ENCODE assay signal across 23 cellular contexts in genomic region chr11:120260616-120261015, GRCh38. TPM values are rescaled to one million over a fixed set of nuclear protein-coding genes. Genes with fewer than 3 reads are reported as not detected.
A peak's percentile ranks its signal among the peaks of the same experiment; 100 is the strongest.
DNase-seq lines count a peak whose midpoint lies in the region; ATAC-seq and TF ChIP-seq lines count a peak whose summit lies in the region.
"Had no signal": no experiment of that assay in that cellular context is flagged by ENCODE, and none has a peak within 500 bp of the region (broad histone marks: within the 10 kb centered on the region; RNA-seq: fewer than 3 reads in every experiment).

No MANE protein-coding gene starts in this region.

- H3K9me3 Mint-ChIP-seq in effector memory CD8-positive, alpha-beta T cell, result no peaks in the 10 kb centered on the region
- H3K9me3 Mint-ChIP-seq: CD4-positive, alpha-beta T cell; CD8-positive, alpha-beta memory T cell; GM23338 had no signal

- WGBS in testis, 2 donors, result 87 to 91% methylated on average over 7 of the region's 7 CpGs

- peaks cover 43 to 74% of the 10 kb centered on the region in 2 donors for H3K27me3 Mint-ChIP-seq in effector memory CD8-positive, alpha-beta T cell

- H3K4me3 Mint-ChIP-seq in effector memory CD8-positive, alpha-beta T cell, result no peak overlapping the region
- H3K4me3 Mint-ChIP-seq: CD14-positive monocyte; CD4-positive, alpha-beta T cell; CD8-positive, alpha-beta memory T cell; GM23338 had no signal

- H3K27ac ChIP-seq in VCaP (peak overlapping the region; percentile 59), foreskin keratinocyte (no peak overlapping the region), testis (no peak overlapping the region)
- H3K27ac ChIP-seq: A549; BLaER1 treated with 17β-estradiol and CSF1 and Interleukin-3, amounts not matched to agents 10 nM and 100 nM had no signal

- no peaks in the 10 kb centered on the region for H3K4me1 Mint-ChIP-seq in effector memory CD8-positive, alpha-beta T cell (ENCODE audit: low read depth in 2 of 2)
- H3K4me1 Mint-ChIP-seq: CD14-positive monocyte; CD8-positive, alpha-beta memory T cell had no signal

- TF ChIP-seq POLR2A in testis (IDR thresholded peaks at IDR 0.05), result no peak

- no peaks in the 10 kb centered on the region for H3K9me3 ChIP-seq in testis
- H3K9me3 ChIP-seq: A549; BE2C; BLaER1 treated with 17β-estradiol and CSF1 and Interleukin-3, amounts not matched to agents 10 nM and 100 nM; HAP-1 had no signal

- no peak overlapping the region for H3K4me3 ChIP-seq in testis
- H3K4me3 ChIP-seq: A549; BLaER1 treated with 17β-estradiol and CSF1 and Interleukin-3, amounts not matched to agents 10 nM and 100 nM; GM12878; GM23338; HAP-1 had no signal

- no peak for DNase-seq in foreskin keratinocyte
- peak; percentile 17 for DNase-seq in posterior vena cava (ENCODE audit: low spot score)
- peak; percentile 26 for DNase-seq in testis
- DNase-seq in NCI-H69 (lab: John Stamatoyannopoulos, UW), result no peak
- no peak for DNase-seq in effector memory CD8-positive, alpha-beta T cell
- no peak for DNase-seq in NCI-H187 treated with DMSO at 0.1 percent for 48 hours (lab: John Stamatoyannopoulos, UW)
- DNase-seq: 8988T; ACHN; AML-193; BE2C; CD4-positive, alpha-beta T cell; CD8-positive, alpha-beta memory T cell; DMS 273 treated with DMSO at 0.1 percent for 48 hours; DMS79; EL; GDM1 had no signal

- peak; percentile 27 for ATAC-seq in foreskin keratinocyte
- no peak for ATAC-seq in effector memory CD8-positive, alpha-beta T cell (replicated peaks)
- ATAC-seq: A549, GM12878, GM23338 had no signal

- no peaks in the 10 kb centered on the region for H3K36me3 Mint-ChIP-seq in effector memory CD8-positive, alpha-beta T cell (ENCODE audit: insufficient read depth)
- H3K36me3 Mint-ChIP-seq: CD14-positive monocyte; CD8-positive, alpha-beta memory T cell had no signal

- intact Hi-C loops in posterior vena cava (cut with DNase I) (no loop called here), testis (cut with DNase I; ENCODE audit: low total_unique reads) (no loop called here)

- TF ChIP-seq CTCF in VCaP (conservative IDR thresholded peaks at IDR 0.05) (no peak), foreskin keratinocyte (conservative IDR thresholded peaks at IDR 0.05) (no peak), testis (IDR thresholded peaks at IDR 0.05) (no peak)

- H3K27me3 ChIP-seq in foreskin keratinocyte (peaks cover 57% of the 10 kb centered on the region), testis (no peaks in the 10 kb centered on the region)
- H3K27me3 ChIP-seq: BE2C had no signal

- H3K27ac Mint-ChIP-seq in effector memory CD8-positive, alpha-beta T cell, result no peak overlapping the region
- H3K27ac Mint-ChIP-seq: CD14-positive monocyte; CD4-positive, alpha-beta T cell; CD8-positive, alpha-beta memory T cell; GM23338 had no signal

- H3K4me1 ChIP-seq in foreskin keratinocyte (no peaks in the 10 kb centered on the region), testis (no peaks in the 10 kb centered on the region)
- H3K4me1 ChIP-seq: A549; BE2C; BLaER1 treated with 17β-estradiol and CSF1 and Interleukin-3, amounts not matched to agents 10 nM and 100 nM had no signal

- H3K36me3 ChIP-seq in testis (ENCODE audit: low read depth, missing control alignments), result no peaks in the 10 kb centered on the region
- H3K36me3 ChIP-seq: BE2C; BLaER1 treated with 17β-estradiol and CSF1 and Interleukin-3, amounts not matched to agents 10 nM and 100 nM; HAP-1 had no signal

RNA-seq across cellular contexts. Expression of gene POU2F3, which starts 20.7 kb away (rescaled TPM):
- 0.21 and 0.58 TPM in 2 replicates for total RNA-seq in foreskin keratinocyte
- polyA plus RNA-seq in foreskin keratinocyte, result 0.17 and 0.27 TPM in 2 replicates
- total RNA-seq in posterior vena cava, result under 1 TPM; 0.19 to 0.33 TPM
- under 1 TPM; 0.16 to 0.31 TPM for total RNA-seq in testis
- 0.49 TPM for polyA plus RNA-seq in testis (ENCODE audit: insufficient read depth, low read depth, low replicate concordance)
- total RNA-seq: CD4-positive, alpha-beta T cell; CD8-positive, alpha-beta memory T cell had no signal
- polyA plus RNA-seq: A549; CD8-positive, alpha-beta memory T cell had no signal

RNA-seq across cellular contexts. Expression of gene OAF, which starts 49.8 kb away (rescaled TPM):
- total RNA-seq in foreskin keratinocyte (17.3 and 20.0 TPM in 2 replicates), posterior vena cava (10 to 100 TPM; 44.1 to 82.6 TPM), testis (10 to 100 TPM in 1 of 2 donors, 1 to 10 TPM in 1; 8.5 to 11.0 TPM)
- polyA plus RNA-seq in foreskin keratinocyte (23.0 and 24.2 TPM in 2 replicates), testis (ENCODE audit: insufficient read depth, low read depth, low replicate concordance) (22.6 TPM)

Comparison
In these comparisons a context has a peak if more than half of its experiments do, and no peak if none do; other contexts are left out.
1. DNase-seq: peak in posterior vena cava (single experiment) and testis (single experiment); none in foreskin keratinocyte (0 of 2), NCI-H69 (single experiment), effector memory CD8-positive, alpha-beta T cell (0 of 3) and NCI-H187 treated with DMSO at 0.1 percent for 48 hours (single experiment).